14 cellular contexts compared by ENCODE assay signal in the genomic region with DNA sequence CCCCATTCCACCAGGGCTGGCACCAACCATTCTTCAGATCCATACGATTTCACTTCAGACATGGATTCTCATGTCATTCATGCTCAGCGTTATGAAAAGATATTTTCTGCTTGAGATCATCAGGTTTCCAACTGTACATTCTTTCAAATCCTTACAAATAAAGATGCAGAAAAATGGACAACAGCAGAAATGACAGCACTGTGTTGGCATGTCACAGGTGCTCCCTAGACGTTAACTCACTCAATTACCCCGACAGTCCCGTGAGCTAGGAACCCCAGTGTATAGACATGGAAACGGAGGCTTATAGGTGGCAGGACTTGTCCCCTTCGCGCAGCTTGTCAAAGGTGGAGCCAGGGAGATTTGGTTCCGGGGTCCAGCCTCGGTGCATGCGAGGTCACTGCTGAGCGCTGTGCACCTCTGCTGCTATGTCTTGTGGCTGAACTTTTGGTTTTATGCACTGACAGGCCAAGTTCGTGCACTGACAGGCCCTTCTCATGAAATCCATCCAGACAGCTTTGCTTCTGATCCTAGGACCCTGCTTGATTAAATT. TPM values are rescaled to one million over a fixed set of nuclear protein-coding genes. Genes with fewer than 3 reads are reported as not detected.
DNase-seq lines count a peak whose midpoint lies in the region; ATAC-seq, FAIRE-seq and TF ChIP-seq lines count a peak whose summit lies in the region.
"Had no signal": no experiment of that assay in that cellular context is flagged by ENCODE, and none has a peak within 500 bp of the region (broad histone marks: within the 10 kb centered on the region; RNA-seq: fewer than 3 reads in every experiment).

No MANE protein-coding gene starts in this region.

- CTCF ChIA-PET in IMR-90 (lab: Yijun Ruan, JAX) (no interaction called here), endothelial cell of umbilical vein (lab: Charles Lee) (interaction anchor here (1.0 to 1.7 kb wide), 3 partner anchors 12 to 140 kb away, joined by 3 to 7 read pairs (median 3); no protein-coding TSS in a partner anchor)

- in situ Hi-C loops in IMR-90 (cut with MboI; ENCODE audit: low sequenced_read_pairs): no loop called here

- WGBS in IMR-90 (ENCODE audit: extremely low coverage in 2 of 2, insufficient read length in 1 of 2), 2 experiments: 88% methylated on average over 8 of the region's 13 CpGs; no CpG with 5 or more reads in 1 of the 2 experiments
- 63% methylated on average over 8 of the region's 13 CpGs for WGBS in suprapubic skin

- peak overlapping the region; percentile 31 for H3K9ac ChIP-seq in IMR-90 (ENCODE audit: low read depth, low read length)
- H3K9ac ChIP-seq in endothelial cell of umbilical vein (replicated peaks; ENCODE audit: extremely low read depth, insufficient read depth, low read length): peak overlapping the region; percentile 64
- no peak overlapping the region for H3K9ac ChIP-seq in mucosa of rectum (ENCODE audit: low read depth in 1 of 2, low read length in 2 of 2)
- H3K9ac ChIP-seq: parathyroid adenoma had no signal

- TF ChIP-seq CTCF in IMR-90 (conservative IDR thresholded peaks at IDR 0.05; ENCODE audit: low read depth, low read length): no peak
- no peak for TF ChIP-seq CTCF in endothelial cell of umbilical vein (IDR thresholded peaks at IDR 0.05; ENCODE audit: extremely low read depth in 1 of 2, insufficient read depth in 1 of 2, low read depth in 1 of 2, low read length in 2 of 2)
- no peak for TF ChIP-seq CTCF in suprapubic skin (IDR thresholded peaks at IDR 0.05)

- TF ChIP-seq EP300 in suprapubic skin (IDR thresholded peaks at IDR 0.05): no peak

- peak overlapping the region; percentile 71 for H2BK20ac ChIP-seq in IMR-90 (ENCODE audit: low read depth, low read length)

- peak overlapping the region; percentile 57 for H2AK5ac ChIP-seq in IMR-90 (ENCODE audit: low read depth, low read length)

- H3K4me3 ChIP-seq in IMR-90 (ENCODE audit: insufficient read depth, low read depth, low read length) (no peak overlapping the region), endothelial cell of umbilical vein (replicated peaks in 1 of 3; ENCODE audit: insufficient read depth in 1 of 3, low read depth in 1 of 3, low read length in 3 of 3) (no peak overlapping the region), mucosa of rectum (ENCODE audit: low read length in 2 of 2) (no peak overlapping the region), suprapubic skin (no peak overlapping the region)
- H3K4me3 ChIP-seq: SJCRH30 had no signal

- H3K4ac ChIP-seq in IMR-90 (ENCODE audit: low read depth, low read length): peak overlapping the region; percentile 95

- H3K27ac ChIP-seq in IMR-90 (ENCODE audit: insufficient read depth, low read length): peak overlapping the region; percentile 84
- H3K27ac ChIP-seq in endothelial cell of umbilical vein (ENCODE audit: insufficient read depth, low read depth, low read length): peak overlapping the region; percentile 84
- H3K27ac ChIP-seq in mucosa of rectum (ENCODE audit: low read depth in 2 of 2, low read length in 2 of 2): peak overlapping the region; percentile 46 to 49
- peak overlapping the region; percentile 70 for H3K27ac ChIP-seq in suprapubic skin
- H3K27ac ChIP-seq: parathyroid adenoma, SJCRH30 had no signal

- peak overlapping the region; percentile 67 for H3K18ac ChIP-seq in IMR-90 (ENCODE audit: low read depth, low read length)

- peak overlapping the region; percentile 90 for H4K5ac ChIP-seq in IMR-90 (ENCODE audit: low read depth, low read length)

- H3K9me1 ChIP-seq in IMR-90 (ENCODE audit: insufficient read depth, low read length): peaks cover 48% of the 10 kb centered on the region
- H3K9me1 ChIP-seq in endothelial cell of umbilical vein (replicated peaks; ENCODE audit: control insufficient read depth, extremely low read depth, insufficient read depth, low read length): no peaks in the 10 kb centered on the region

- H3K27me3 ChIP-seq in IMR-90 (ENCODE audit: control insufficient read depth, insufficient read depth, low read length) (no peaks in the 10 kb centered on the region), endothelial cell of umbilical vein (ENCODE audit: control insufficient read depth in 2 of 2, insufficient read depth in 2 of 2, low read length in 2 of 2) (no peaks in the 10 kb centered on the region), mucosa of rectum (ENCODE audit: control insufficient read depth in 2 of 2, insufficient read depth in 2 of 2, low read length in 2 of 2) (no peaks in the 10 kb centered on the region), suprapubic skin (no peaks in the 10 kb centered on the region)
- H3K27me3 ChIP-seq: SJCRH30 had no signal

- peak overlapping the region; percentile 97 for H2BK5ac ChIP-seq in IMR-90 (ENCODE audit: low read depth, low read length, poor library complexity, severe bottlenecking)

- peak overlapping the region; percentile 42; the same call in 2 of the 3 replicates for H2BK15ac ChIP-seq in IMR-90 (ENCODE audit: low read depth, low read length)

- TF ChIP-seq RAD21 in IMR-90 (IDR thresholded peaks at IDR 0.05; ENCODE audit: low read length): no peak

- H3K9me3 ChIP-seq in IMR-90 (ENCODE audit: control insufficient read depth, insufficient read depth, low read length) (no peaks in the 10 kb centered on the region), endothelial cell of umbilical vein (replicated peaks; ENCODE audit: control insufficient read depth, insufficient read depth, low read length) (no peaks in the 10 kb centered on the region), mucosa of rectum (ENCODE audit: control insufficient read depth in 2 of 2, low read length in 2 of 2) (no peaks in the 10 kb centered on the region), suprapubic skin (no peaks in the 10 kb centered on the region)
- H3K9me3 ChIP-seq: SJCRH30 had no signal

- FAIRE-seq in endothelial cell of umbilical vein (lab: Jason Lieb, UNC): no peak
- FAIRE-seq: frontal cortex, GM18507 had no signal

- peaks cover 22 to 90% of the 10 kb centered on the region in 2 experiments for H3K79me1 ChIP-seq in IMR-90 (ENCODE audit: low read depth in 1 of 2, low read length in 2 of 2)

- H3K36me3 ChIP-seq in IMR-90 (ENCODE audit: control insufficient read depth, insufficient read depth, low read length): peaks cover 80% of the 10 kb centered on the region
- H3K36me3 ChIP-seq in endothelial cell of umbilical vein (ENCODE audit: control insufficient read depth in 2 of 2, extremely low read depth in 1 of 2, insufficient read depth in 2 of 2, low read length in 2 of 2): peaks cover 40 to 55% of the 10 kb centered on the region in 2 experiments
- peaks cover 31 to 50% of the 10 kb centered on the region in 2 donors for H3K36me3 ChIP-seq in mucosa of rectum (ENCODE audit: control insufficient read depth in 2 of 2, insufficient read depth in 2 of 2, low read length in 2 of 2)
- H3K36me3 ChIP-seq in suprapubic skin: peaks cover 24% of the 10 kb centered on the region

- H4K91ac ChIP-seq in IMR-90 (ENCODE audit: insufficient read depth, low read depth, low read length): peak overlapping the region; percentile 94

- H2AFZ ChIP-seq in IMR-90 (replicated peaks; ENCODE audit: low read length, poor library complexity) (no peak overlapping the region), endothelial cell of umbilical vein (ENCODE audit: low read depth, low read length) (no peak overlapping the region)
- H2AFZ ChIP-seq: parathyroid adenoma had no signal

- POLR2A ChIA-PET in IMR-90 (lab: Charles Lee; ENCODE audit: unreplicated experiment) (interaction anchor here (0.5 kb wide), 1 partner anchor 140 kb away, joined by 6 read pairs; no protein-coding TSS in a partner anchor), endothelial cell of umbilical vein (lab: Charles Lee) (interaction anchor here (1.2 to 2.1 kb wide), 2 partner anchors 8 to 11 kb away, joined by 4 to 9 read pairs; no protein-coding TSS in a partner anchor)

- ATAC-seq in IMR-90 (ENCODE audit: low read depth): no peak

- peaks cover 48% of the 10 kb centered on the region for H3K4me1 ChIP-seq in IMR-90 (ENCODE audit: control insufficient read depth, insufficient read depth, low read length)
- H3K4me1 ChIP-seq in endothelial cell of umbilical vein (ENCODE audit: control insufficient read depth, extremely low read depth, insufficient read depth, low read length): peaks cover 65% of the 10 kb centered on the region
- peaks cover 14 to 32% of the 10 kb centered on the region in 2 donors for H3K4me1 ChIP-seq in mucosa of rectum (ENCODE audit: control insufficient read depth in 2 of 2, insufficient read depth in 2 of 2, low read length in 2 of 2)
- H3K4me1 ChIP-seq in suprapubic skin: peaks cover 60% of the 10 kb centered on the region
- H3K4me1 ChIP-seq: parathyroid adenoma, SJCRH30 had no signal

- H3K79me2 ChIP-seq in endothelial cell of umbilical vein (ENCODE audit: control insufficient read depth, insufficient read depth, low read length): peaks cover 93% of the 10 kb centered on the region
- H3K79me2 ChIP-seq: parathyroid adenoma had no signal

- peak overlapping the region; percentile 73 for H3K14ac ChIP-seq in IMR-90 (replicated peaks; ENCODE audit: low read depth, low read length)

- H2AK9ac ChIP-seq in IMR-90 (replicated peaks; ENCODE audit: low read depth, low read length, poor library complexity): peak overlapping the region; percentile 47

- peak overlapping the region; percentile 32 for H3K23ac ChIP-seq in IMR-90 (ENCODE audit: low read depth, low read length)

- peak overlapping the region; percentile 64 to 68 for H4K8ac ChIP-seq in IMR-90 (ENCODE audit: low read depth in 2 of 2, low read length in 2 of 2)

- 0 out of 2 replicates have a peak overlapping the region, but pooled peaks have one; percentile 40 for H3K56ac ChIP-seq in IMR-90 (ENCODE audit: extremely low read depth, insufficient read depth, low read length)

- BruUV-seq in IMR-90 (replicated peaks; lab: Mats Ljungman, UMichigan) (no TSS peak), endothelial cell of umbilical vein (replicated peaks; lab: Mats Ljungman, UMichigan) (no TSS peak)

- no peak for TF ChIP-seq POLR2A in IMR-90 (IDR thresholded peaks at IDR 0.05; ENCODE audit: low read depth, low read length)
- TF ChIP-seq POLR2A in endothelial cell of umbilical vein (IDR thresholded peaks at IDR 0.05; ENCODE audit: low read depth, low read length): peak; percentile 7
- TF ChIP-seq POLR2A in suprapubic skin (IDR thresholded peaks at IDR 0.05): no peak

- DNase-seq in IMR-90 (no peak), endothelial cell of umbilical vein (ENCODE audit: low read depth, low spot score) (no peak), suprapubic skin (ENCODE audit: low spot score in 2 of 2) (peak in 1 of 2 donors; percentile 45), pons (ENCODE audit: low spot score) (no peak), NCI-H526 (lab: John Stamatoyannopoulos, UW) (no peak), C1 segment of cervical spinal cord (lab: John Stamatoyannopoulos, UW) (no peak)
- no peak for DNase-seq in activated effector memory CD4-positive, alpha-beta T cell treated with anti-CD3 and anti-CD28 coated beads, Interleukin-2, amount 50 U/mL, for 16 hours
- DNase-seq: activated CD4-positive, alpha-beta T cell treated with anti-CD3 and anti-CD28 coated beads, Interleukin-2, amount 50 U/mL, for 1 hour; midbrain; SJCRH30 had no signal

- dilution Hi-C loops in IMR-90 (cut with HindIII; ENCODE audit: low sequenced_read_pairs, unreplicated experiment) (no loop called here), endothelial cell of umbilical vein (cut with MboI; ENCODE audit: extremely low pct_ligation_motif_present, low sequenced_read_pairs) (no loop called here)

- peak overlapping the region; percentile 84 for H2BK120ac ChIP-seq in IMR-90 (ENCODE audit: low read depth, low read length)

- H3K4me2 ChIP-seq in IMR-90 (ENCODE audit: low read depth, low read length): no peak overlapping the region
- H3K4me2 ChIP-seq in endothelial cell of umbilical vein (ENCODE audit: insufficient read depth, low read length): no peak overlapping the region

- peaks cover 47% of the 10 kb centered on the region for H4K20me1 ChIP-seq in IMR-90 (ENCODE audit: insufficient read depth, low read length)
- H4K20me1 ChIP-seq in endothelial cell of umbilical vein (replicated peaks; ENCODE audit: control insufficient read depth, extremely low read depth, insufficient read depth, low read length): no peaks in the 10 kb centered on the region

- intact Hi-C loops in IMR-90 (cut with micrococcal nuclease): no loop called here
- intact Hi-C loops in endothelial cell of umbilical vein (cut with micrococcal nuclease): no loop called here

RNA-seq across cellular contexts. Expression of gene FHL2, which starts 17.7 kb away (rescaled TPM):
- 373 and 464 TPM in 2 replicates for total RNA-seq in IMR-90 (2012; rRNA removed)
- 550 and 574 TPM in 2 replicates for polyA plus RNA-seq in IMR-90 (2012; rRNA removed)
- 533 and 781 TPM in 2 replicates for polyA plus RNA-seq in IMR-90 (2012; cell fraction: cytosol; rRNA removed)
- polyA plus RNA-seq in IMR-90 (2012; cell fraction: nucleus; rRNA removed; ENCODE audit: low replicate concordance): 291 and 300 TPM in 2 replicates
- 178 and 197 TPM in 2 replicates for total RNA-seq in endothelial cell of umbilical vein
- 491 and 497 TPM in 2 replicates for polyA plus RNA-seq in endothelial cell of umbilical vein
- polyA plus RNA-seq in endothelial cell of umbilical vein (2011; cell fraction: cytosol; rRNA removed): 433 and 443 TPM in 2 replicates
- polyA plus RNA-seq in endothelial cell of umbilical vein (2011; cell fraction: nucleus; rRNA removed): 279 and 307 TPM in 2 replicates
- polyA plus RNA-seq in endothelial cell of umbilical vein (2012): 357 and 359 TPM in 2 replicates
- polyA minus RNA-seq in endothelial cell of umbilical vein: 419 and 437 TPM in 2 replicates
- 23.9 TPM for polyA minus RNA-seq in endothelial cell of umbilical vein (2011; cell fraction: cytosol; rRNA and poly(A)+ RNA removed)
- polyA minus RNA-seq in endothelial cell of umbilical vein (2011; cell fraction: nucleus; rRNA and poly(A)+ RNA removed): 243 and 285 TPM in 2 replicates
- total RNA-seq in suprapubic skin: 10 to 100 TPM; 43.0 to 69.2 (median 47.9) TPM

RNA-seq across cellular contexts. Expression of gene C2orf49, which starts 43.9 kb away (rescaled TPM):
- 3.8 and 11.1 TPM in 2 replicates for total RNA-seq in IMR-90 (2012; rRNA removed)
- 8.5 and 8.6 TPM in 2 replicates for polyA plus RNA-seq in IMR-90 (2012; rRNA removed)
- polyA plus RNA-seq in IMR-90 (2012; cell fraction: cytosol; rRNA removed): 1.1 and 1.3 TPM in 2 replicates
- polyA plus RNA-seq in IMR-90 (2012; cell fraction: nucleus; rRNA removed; ENCODE audit: low replicate concordance): 0.46 and 5.5 TPM in 2 replicates
- 15.0 and 16.0 TPM in 2 replicates for total RNA-seq in endothelial cell of umbilical vein
- polyA plus RNA-seq in endothelial cell of umbilical vein: 3.6 and 4.6 TPM in 2 replicates
- polyA plus RNA-seq in endothelial cell of umbilical vein (2011; cell fraction: cytosol; rRNA removed): 6.9 and 8.1 TPM in 2 replicates
- 4.5 and 8.9 TPM in 2 replicates for polyA plus RNA-seq in endothelial cell of umbilical vein (2011; cell fraction: nucleus; rRNA removed)
- polyA plus RNA-seq in endothelial cell of umbilical vein (2012): 13.9 and 19.0 TPM in 2 replicates
- 3.9 and 4.4 TPM in 2 replicates for polyA minus RNA-seq in endothelial cell of umbilical vein
- polyA minus RNA-seq in endothelial cell of umbilical vein (2011; cell fraction: cytosol; rRNA and poly(A)+ RNA removed): 7.0 TPM
- polyA minus RNA-seq in endothelial cell of umbilical vein (2011; cell fraction: nucleus; rRNA and poly(A)+ RNA removed): 4.2 and 6.7 TPM in 2 replicates
- 10 to 100 TPM; 17.5 to 33.6 (median 27.8) TPM for total RNA-seq in suprapubic skin

RNA-seq across cellular contexts. Expression of gene TGFBRAP1, which starts 51.7 kb away (rescaled TPM):
- total RNA-seq in IMR-90 (2012; rRNA removed): 8.9 and 10.4 TPM in 2 replicates
- polyA plus RNA-seq in IMR-90 (2012; rRNA removed): 6.9 and 7.2 TPM in 2 replicates
- polyA plus RNA-seq in IMR-90 (2012; cell fraction: cytosol; rRNA removed): 5.9 and 7.5 TPM in 2 replicates
- 6.4 and 8.7 TPM in 2 replicates for polyA plus RNA-seq in IMR-90 (2012; cell fraction: nucleus; rRNA removed; ENCODE audit: low replicate concordance)
- total RNA-seq in endothelial cell of umbilical vein: 34.9 and 37.6 TPM in 2 replicates
- 22.3 and 25.4 TPM in 2 replicates for polyA plus RNA-seq in endothelial cell of umbilical vein
- 17.7 and 18.3 TPM in 2 replicates for polyA plus RNA-seq in endothelial cell of umbilical vein (2011; cell fraction: cytosol; rRNA removed)
- polyA plus RNA-seq in endothelial cell of umbilical vein (2011; cell fraction: nucleus; rRNA removed): 22.6 and 26.4 TPM in 2 replicates
- 27.0 and 29.0 TPM in 2 replicates for polyA plus RNA-seq in endothelial cell of umbilical vein (2012)
- polyA minus RNA-seq in endothelial cell of umbilical vein: 41.6 and 43.9 TPM in 2 replicates
- 15.0 TPM for polyA minus RNA-seq in endothelial cell of umbilical vein (2011; cell fraction: cytosol; rRNA and poly(A)+ RNA removed)
- 24.8 and 27.1 TPM in 2 replicates for polyA minus RNA-seq in endothelial cell of umbilical vein (2011; cell fraction: nucleus; rRNA and poly(A)+ RNA removed)
- 10 to 100 TPM; 31.0 to 38.1 (median 36.9) TPM for total RNA-seq in suprapubic skin

Comparison
In these comparisons a context has a peak if more than half of its experiments do, and no peak if none do; other contexts are left out.
1. H3K9ac ChIP-seq: peak in IMR-90 (single experiment) and endothelial cell of umbilical vein (single experiment); none in mucosa of rectum (0 of 2).
2. Peak in every context shown above with its lines, with median percentiles within 50 percentile points of each other: H3K27ac ChIP-seq.